19 cellular contexts compared by ENCODE assay signal in the genomic region with DNA sequence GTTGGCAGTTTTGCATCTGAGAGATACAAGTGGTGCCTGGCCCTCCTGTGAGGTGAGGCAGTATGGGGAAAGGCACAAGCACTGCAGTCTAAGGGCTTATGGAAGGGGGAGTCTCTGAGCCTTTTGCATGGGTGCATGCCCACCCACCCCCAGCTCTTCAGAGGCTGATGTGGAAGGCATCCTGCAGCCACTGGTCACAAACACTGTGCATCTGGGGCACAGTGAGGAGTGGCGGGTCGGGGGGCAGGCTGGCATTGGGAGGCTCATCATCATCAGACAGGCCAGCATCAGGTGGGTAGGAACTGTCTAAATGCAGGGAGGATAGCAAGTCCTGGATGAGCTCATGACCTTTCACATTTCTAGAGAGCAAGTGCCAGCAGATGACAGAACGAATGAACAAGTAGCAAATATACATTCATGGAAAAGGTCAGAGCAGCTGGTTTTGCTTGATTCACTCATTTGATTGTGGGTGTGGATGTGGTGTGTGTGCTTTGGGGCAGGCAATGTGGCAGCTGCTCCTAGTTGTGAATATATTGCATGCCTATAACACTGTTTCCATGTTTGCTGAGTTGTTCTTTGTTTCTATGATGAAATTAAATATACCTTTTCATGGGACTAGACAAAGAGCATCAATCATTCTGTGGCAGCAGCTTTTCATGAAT. TPM values are rescaled to one million over a fixed set of nuclear protein-coding genes. Genes with fewer than 3 reads are reported as not detected.
DNase-seq lines count a peak whose midpoint lies in the region; ATAC-seq, FAIRE-seq and TF ChIP-seq lines count a peak whose summit lies in the region.
"Had no signal": no experiment of that assay in that cellular context is flagged by ENCODE, and none has a peak within 500 bp of the region (broad histone marks: within the 10 kb centered on the region; RNA-seq: fewer than 3 reads in every experiment).

No MANE protein-coding gene starts in this region.

- DNase-seq in COR-L47 (lab: John Stamatoyannopoulos, UW) (peak; percentile 30), GM12891 (ENCODE audit: insufficient read length, low spot score) (no peak), NCI-H748 treated with DMSO at 0.1 percent for 48 hours (lab: John Stamatoyannopoulos, UW) (peak; percentile 22), left colon (no peak), RCC 7860 (ENCODE audit: low spot score) (no peak), HEK293T (ENCODE audit: extremely low spot score) (no peak)
- no peak for DNase-seq in stimulated activated naive CD4-positive, alpha-beta T cell treated with Interleukin-2 at 50 U/mL for 16 hours (lab: John Stamatoyannopoulos, UW)
- DNase-seq: activated CD4-positive, alpha-beta T cell treated with anti-CD3 and anti-CD28 coated beads for 48 hours; CD8-positive, alpha-beta T cell; dermis blood vessel endothelial cell; DMS79 treated with DMSO at 0.1 percent for 48 hours; mesenchymal stem cell; naive thymus-derived CD4-positive, alpha-beta T cell; SIG-M5; stimulated activated CD4-positive, alpha-beta T cell treated with anti-CD3 and anti-CD28 coated beads, Interleukin-4, amount 100 ng/mL, for 24 hours; T-helper 1 cell had no signal

- no peak for TF ChIP-seq POLR2A in GM12891 (IDR thresholded peaks at IDR 0.05; ENCODE audit: low read depth, low read length)

- CTCF ChIA-PET in HEK293T (lab: Yijun Ruan, JAX), result interaction anchor here (0.5 to 0.7 kb wide), 2 partner anchors 57 to 96 kb away, joined by 3 to 7 read pairs; no protein-coding TSS in a partner anchor

- intact Hi-C loops in left colon (cut with DNase I, micrococcal nuclease), result no loop called here

- ATAC-seq in left colon, result peak; percentile 63
- ATAC-seq in GM18873 (IDR thresholded peaks at IDR 0.05; ENCODE audit: low FRiP score, unreplicated experiment), result no peak
- ATAC-seq: CD8-positive, alpha-beta T cell; naive thymus-derived CD4-positive, alpha-beta T cell had no signal

- FAIRE-seq in GM12891 (lab: Jason Lieb, UNC) (no peak), RCC 7860 (lab: Jason Lieb, UNC) (no peak)
- FAIRE-seq: endothelial cell of umbilical vein, GM19239 had no signal

- POLR2A ChIA-PET in HEK293T (lab: Yijun Ruan, JAX), result no interaction called here

TF ChIP-seq in GM12891, 5 proteins besides CTCF, POLR2A, EP300 and RAD21:
- no peak for TF ChIP-seq TAF1 (IDR thresholded peaks at IDR 0.05; ENCODE audit: low read depth, low read length)
- peak; percentile 17; the same call in 1 of the 2 replicates for TF ChIP-seq POLR2AphosphoS5 (IDR thresholded peaks at IDR 0.05; ENCODE audit: low read depth, low read length)
TF ChIP-seq in GM12891: peak in this region for 1.

TF ChIP-seq in HEK293T, 16 proteins besides CTCF, POLR2A, EP300 and RAD21:
- TF ChIP-seq ARNT (IDR thresholded peaks at IDR 0.05), result no peak
- TF ChIP-seq TARDBP (IDR thresholded peaks at IDR 0.05), result no peak
- no peak for TF ChIP-seq LEF1 (IDR thresholded peaks at IDR 0.05; ENCODE audit: borderline replicate concordance)
- TF ChIP-seq FOXK2 (IDR thresholded peaks at IDR 0.05), result no peak
- TF ChIP-seq L3MBTL2 (conservative IDR thresholded peaks at IDR 0.05), result no peak
- TF ChIP-seq, protein P1, sequence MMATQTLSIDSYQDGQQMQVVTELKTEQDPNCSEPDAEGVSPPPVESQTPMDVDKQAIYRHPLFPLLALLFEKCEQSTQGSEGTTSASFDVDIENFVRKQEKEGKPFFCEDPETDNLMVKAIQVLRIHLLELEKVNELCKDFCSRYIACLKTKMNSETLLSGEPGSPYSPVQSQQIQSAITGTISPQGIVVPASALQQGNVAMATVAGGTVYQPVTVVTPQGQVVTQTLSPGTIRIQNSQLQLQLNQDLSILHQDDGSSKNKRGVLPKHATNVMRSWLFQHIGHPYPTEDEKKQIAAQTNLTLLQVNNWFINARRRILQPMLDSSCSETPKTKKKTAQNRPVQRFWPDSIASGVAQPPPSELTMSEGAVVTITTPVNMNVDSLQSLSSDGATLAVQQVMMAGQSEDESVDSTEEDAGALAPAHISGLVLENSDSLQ (IDR thresholded peaks at IDR 0.05), result no peak
- no peak for TF ChIP-seq ELF4 (IDR thresholded peaks at IDR 0.05)
- no peak for TF ChIP-seq BHLHE40 (IDR thresholded peaks at IDR 0.05; ENCODE audit: borderline replicate concordance)
- no peak for TF ChIP-seq CTBP1 (IDR thresholded peaks at IDR 0.05; ENCODE audit: borderline replicate concordance)

RNA-seq across cellular contexts. Expression of a gene that starts 29.2 kb away (rescaled TPM):
- 49.7 TPM for polyA plus RNA-seq in GM12891 (2012; ENCODE audit: low read depth, missing spikeins)
- 100 to 1,000 TPM; 101 to 103 TPM for total RNA-seq in left colon

RNA-seq across cellular contexts. Expression of a gene that starts 50.7 kb away (rescaled TPM):
- 4.0 TPM for polyA plus RNA-seq in GM12891 (2012; ENCODE audit: low read depth, missing spikeins)
- total RNA-seq in left colon, result 1 to 10 TPM; 7.6 to 9.2 TPM

RNA-seq across cellular contexts. Expression of a gene that starts 50.9 kb away (rescaled TPM):
- 0.54 TPM for polyA plus RNA-seq in GM12891 (2012; ENCODE audit: low read depth, missing spikeins)
- total RNA-seq in left colon, result 1 to 10 TPM; 2.0 to 2.2 TPM

Comparison
In these comparisons a context has a peak if more than half of its experiments do, and no peak if none do; other contexts are left out.
1. DNase-seq: peak in COR-L47 (single experiment) and NCI-H748 treated with DMSO at 0.1 percent for 48 hours (single experiment); none in GM12891 (single experiment), left colon (0 of 2), RCC 7860 (single experiment), HEK293T (single experiment) and stimulated activated naive CD4-positive, alpha-beta T cell treated with Interleukin-2 at 50 U/mL for 16 hours (single experiment).